10 cellular contexts compared by ENCODE assay signal in genomic region chr5:123545506-123545905, GRCh38. TPM values are rescaled to one million over a fixed set of nuclear protein-coding genes. Genes with fewer than 3 reads are reported as not detected.
DNase-seq lines count a peak whose midpoint lies in the region; ATAC-seq and TF ChIP-seq lines count a peak whose summit lies in the region.
"Had no signal": no experiment of that assay in that cellular context is flagged by ENCODE, and none has a peak within 500 bp of the region (broad histone marks: within the 10 kb centered on the region; RNA-seq: fewer than 3 reads in every experiment).

No MANE protein-coding gene starts in this region.

- no peaks in the 10 kb centered on the region for H3F3A ChIP-seq in GM23338 (replicated peaks; ENCODE audit: low read depth)

- H2AFZ ChIP-seq in GM23338: no peak overlapping the region

- no peaks in the 10 kb centered on the region for H3K9me2 ChIP-seq in GM23338 (ENCODE audit: insufficient read depth)

- intact Hi-C loops in vagina (cut with DNase I) (no loop called here), ascending aorta (cut with DNase I) (no loop called here)

- no peaks in the 10 kb centered on the region for H3K9me3 ChIP-seq in T-helper 17 cell (ENCODE audit: control insufficient read depth, low read length, poor library complexity, severe bottlenecking)
- no peaks in the 10 kb centered on the region for H3K9me3 ChIP-seq in effector memory CD4-positive, alpha-beta T cell (ENCODE audit: control insufficient read depth, low read length)
- H3K9me3 ChIP-seq in vagina: no peaks in the 10 kb centered on the region
- H3K9me3 ChIP-seq in ascending aorta: no peaks in the 10 kb centered on the region
- H3K9me3 ChIP-seq: SJCRH30 had no signal

- H3K27ac Mint-ChIP-seq in GM23338 (no peak overlapping the region), T-helper 17 cell (peak overlapping the region; percentile 79), glutamatergic neuron (ENCODE audit: unreplicated experiment) (no peak overlapping the region)
- H3K27ac Mint-ChIP-seq: stimulated activated naive CD8-positive, alpha-beta T cell treated with anti-CD3 and anti-CD28 coated beads, Interleukin-15, Interleukin-2, amounts not matched to agents 100 ng/mL and 50 ng/mL, for 24 hours had no signal

- no peak for TF ChIP-seq POLR2A in vagina (IDR thresholded peaks at IDR 0.05)

- no peak for ATAC-seq in GM23338
- ATAC-seq in T-helper 17 cell: no peak
- ATAC-seq in HG02798 (IDR thresholded peaks at IDR 0.05; ENCODE audit: poor library complexity, unreplicated experiment): no peak

- H3K4me3 ChIP-seq in AG04449 (ENCODE audit: low read depth, low read length) (no peak overlapping the region), GM23338 (no peak overlapping the region), vagina (no peak overlapping the region), ascending aorta (no peak overlapping the region)
- no peak overlapping the region for H3K4me3 ChIP-seq in effector memory CD4-positive, alpha-beta T cell (ENCODE audit: insufficient read depth, low read depth, low read length, poor library complexity, severe bottlenecking)
- H3K4me3 ChIP-seq: SJCRH30 had no signal

- H3K4me2 ChIP-seq in GM23338: no peak overlapping the region

- H3K36me3 Mint-ChIP-seq in GM23338 (ENCODE audit: low read depth): peaks cover 10% of the 10 kb centered on the region; the same call in 2 of the 3 replicates
- H3K36me3 Mint-ChIP-seq in T-helper 17 cell (ENCODE audit: low read depth): peaks cover 5% of the 10 kb centered on the region
- H3K36me3 Mint-ChIP-seq in glutamatergic neuron (ENCODE audit: unreplicated experiment): no peaks in the 10 kb centered on the region

- CTCF ChIA-PET in AG04449 (lab: Yijun Ruan, JAX): interaction anchor here (1.0 to 1.2 kb wide), 2 partner anchors 29 to 122 kb away, joined by 3 to 6 read pairs; partner anchors contain the start of gene CEP120

- H3K4me1 Mint-ChIP-seq in GM23338: peaks cover 16% of the 10 kb centered on the region
- peaks cover 47% of the 10 kb centered on the region for H3K4me1 Mint-ChIP-seq in T-helper 17 cell
- H3K4me1 Mint-ChIP-seq in glutamatergic neuron (ENCODE audit: low read depth, unreplicated experiment): no peaks in the 10 kb centered on the region

- H3K4me3 Mint-ChIP-seq in GM23338 (no peak overlapping the region), T-helper 17 cell (no peak overlapping the region), glutamatergic neuron (ENCODE audit: unreplicated experiment) (no peak overlapping the region)
- H3K4me3 Mint-ChIP-seq: stimulated activated naive CD8-positive, alpha-beta T cell treated with anti-CD3 and anti-CD28 coated beads, Interleukin-15, Interleukin-2, amounts not matched to agents 100 ng/mL and 50 ng/mL, for 24 hours had no signal

- no peaks in the 10 kb centered on the region for H3K27me3 ChIP-seq in GM23338 (ENCODE audit: insufficient read depth)
- H3K27me3 ChIP-seq in effector memory CD4-positive, alpha-beta T cell (replicated peaks; ENCODE audit: control insufficient read depth, insufficient read depth, low read length, poor library complexity, severe bottlenecking): no peaks in the 10 kb centered on the region
- H3K27me3 ChIP-seq in vagina: no peaks in the 10 kb centered on the region
- H3K27me3 ChIP-seq in ascending aorta: no peaks in the 10 kb centered on the region
- H3K27me3 ChIP-seq: SJCRH30 had no signal

- H3K27ac ChIP-seq in GM23338 (ENCODE audit: low read depth): no peak overlapping the region
- no peak overlapping the region for H3K27ac ChIP-seq in effector memory CD4-positive, alpha-beta T cell (ENCODE audit: insufficient read depth, low read length, poor library complexity, severe bottlenecking)
- H3K27ac ChIP-seq in vagina: no peak overlapping the region
- H3K27ac ChIP-seq in ascending aorta: no peak overlapping the region
- H3K27ac ChIP-seq: SJCRH30 had no signal

- H3K27me3 Mint-ChIP-seq in GM23338 (ENCODE audit: insufficient read depth, low read depth, poor library complexity) (peaks cover 3% of the 10 kb centered on the region), T-helper 17 cell (no peaks in the 10 kb centered on the region), glutamatergic neuron (ENCODE audit: unreplicated experiment) (no peaks in the 10 kb centered on the region)
- H3K27me3 Mint-ChIP-seq: stimulated activated naive CD8-positive, alpha-beta T cell treated with anti-CD3 and anti-CD28 coated beads, Interleukin-15, Interleukin-2, amounts not matched to agents 100 ng/mL and 50 ng/mL, for 24 hours had no signal

- POLR2A ChIA-PET in AG04449 (lab: Yijun Ruan, JAX): no interaction called here

- peak; percentile 29 for TF ChIP-seq CTCF in AG04449 (IDR thresholded peaks at IDR 0.05; ENCODE audit: insufficient read depth, low read length, missing control alignments)
- TF ChIP-seq CTCF in GM23338 (conservative IDR thresholded peaks at IDR 0.05; ENCODE audit: low read depth in 2 of 2): peak; percentile 76 to 83
- TF ChIP-seq CTCF in glutamatergic neuron (IDR thresholded peaks at IDR 0.05; ENCODE audit: partially characterized antibody, unreplicated experiment): peak; percentile 72
- no peak for TF ChIP-seq CTCF in vagina (IDR thresholded peaks at IDR 0.05)
- peak in 1 of 3 experiments; percentile 28 for TF ChIP-seq CTCF in ascending aorta (IDR thresholded peaks at IDR 0.05)

- H3K4me1 ChIP-seq in GM23338 (ENCODE audit: insufficient read depth) (no peaks in the 10 kb centered on the region), vagina (peaks cover 6% of the 10 kb centered on the region), ascending aorta (peaks cover 0 to 6% of the 10 kb centered on the region in 2 donors)
- peaks cover 16% of the 10 kb centered on the region for H3K4me1 ChIP-seq in effector memory CD4-positive, alpha-beta T cell (ENCODE audit: control insufficient read depth, insufficient read depth, low read length, poor library complexity, severe bottlenecking)

- H4K20me1 ChIP-seq in GM23338 (replicated peaks; ENCODE audit: insufficient read depth): 0 out of 2 replicates have a peak, but pooled peaks cover 5% of the 10 kb centered on the region

- H3K79me2 ChIP-seq in GM23338 (replicated peaks; ENCODE audit: insufficient read depth): peaks cover 77% of the 10 kb centered on the region

- H3K9me3 Mint-ChIP-seq in GM23338 (peaks cover 3% of the 10 kb centered on the region; the same call in 1 of the 3 replicates), glutamatergic neuron (ENCODE audit: unreplicated experiment) (no peaks in the 10 kb centered on the region)
- H3K9me3 Mint-ChIP-seq: stimulated activated naive CD8-positive, alpha-beta T cell treated with anti-CD3 and anti-CD28 coated beads, Interleukin-15, Interleukin-2, amounts not matched to agents 100 ng/mL and 50 ng/mL, for 24 hours had no signal

- DNase-seq in AG04449 (ENCODE audit: low read depth, low spot score) (no peak), GM23338 (ENCODE audit: low spot score) (peak; percentile 65), T-helper 17 cell (peak in 1 of 3 donors; percentile 6), glutamatergic neuron (peak; percentile 18), vagina (ENCODE audit: extremely low spot score in 2 of 2) (no peak), ascending aorta (ENCODE audit: low spot score in 2 of 2) (no peak)
- no peak for DNase-seq in effector memory CD4-positive, alpha-beta T cell

- H3K36me3 ChIP-seq in GM23338 (ENCODE audit: insufficient read depth) (no peaks in the 10 kb centered on the region), vagina (no peaks in the 10 kb centered on the region), ascending aorta (no peaks in the 10 kb centered on the region)
- no peaks in the 10 kb centered on the region for H3K36me3 ChIP-seq in effector memory CD4-positive, alpha-beta T cell (ENCODE audit: control insufficient read depth, insufficient read depth, low read length)

TF ChIP-seq in GM23338, 12 proteins besides CTCF, POLR2A, EP300 and RAD21 (continues in another document):
- TF ChIP-seq CREB1 (CRISPR knock-in tag; IDR thresholded peaks at IDR 0.05; ENCODE audit: low read depth) (no peak), POLR2AphosphoS5 (IDR thresholded peaks at IDR 0.05; ENCODE audit: low read depth) (no peak), STAT1 (IDR thresholded peaks at IDR 0.05; ENCODE audit: unreplicated experiment) (no peak)

RNA-seq across cellular contexts. Expression of gene CSNK1G3, which starts 33.5 kb away (rescaled TPM):
- total RNA-seq in GM23338 (2014; rRNA removed; shearing (Covaris generic)): 62.8 and 65.1 TPM in 2 replicates
- 18.2 and 19.6 TPM in 2 replicates for polyA plus RNA-seq in GM23338 (2016; fragmentation: Nextera tagmentation; extraction: Ambion mirVana)
- total RNA-seq in T-helper 17 cell (10 to 100 TPM; 61.8 to 65.7 TPM), glutamatergic neuron (ENCODE audit: unreplicated experiment) (40.2 TPM), vagina (34.4 TPM), ascending aorta (28.5 TPM)

Comparison
In these comparisons a context has a peak if more than half of its experiments do, and no peak if none do; other contexts are left out.
1. DNase-seq: peak in GM23338 (single experiment) and glutamatergic neuron (single experiment); none in AG04449 (single experiment), effector memory CD4-positive, alpha-beta T cell (0 of 3), vagina (0 of 2) and ascending aorta (0 of 2).
2. CTCF ChIP-seq: peak in AG04449 (single experiment), GM23338 (2 of 2) and glutamatergic neuron (single experiment); none in vagina (0 of 3).